In genomic region chr2:207332473-207333212, GRCh38 we compare ENCODE assay signal across 11 cellular contexts.
DNase-seq lines count a peak whose midpoint lies in the region; ATAC-seq and TF ChIP-seq lines count a peak whose summit lies in the region.
"Had no signal": no experiment of that assay in that cellular context is flagged by ENCODE, and none has a peak within 500 bp of the region (broad histone marks: within the 10 kb centered on the region; RNA-seq: fewer than 3 reads in every experiment).

No MANE protein-coding gene starts in this region.

- ATAC-seq in GM19452 (IDR thresholded peaks at IDR 0.05; ENCODE audit: unreplicated experiment), result peak; percentile 36
- peak; percentile 29 for ATAC-seq in HG03175 (IDR thresholded peaks at IDR 0.05; ENCODE audit: unreplicated experiment)
- ATAC-seq in activated naive CD8-positive, alpha-beta T cell treated with anti-CD3 and anti-CD28 coated beads, Interleukin-2, amount 10 ng/mL, durations not matched to agents 7 days and 5 days (ENCODE audit: low read depth), result peak; percentile 66
- ATAC-seq: lower lobe of right lung had no signal

- peaks cover 46% of the 10 kb centered on the region for H3K4me1 Mint-ChIP-seq in activated naive CD8-positive, alpha-beta T cell treated with anti-CD3 and anti-CD28 coated beads, Interleukin-2, amount 10 ng/mL, durations not matched to agents 7 days and 5 days
- no peaks in the 10 kb centered on the region for H3K4me1 Mint-ChIP-seq in Calu3 (ENCODE audit: low read depth, unreplicated experiment)

- CTCF ChIA-PET in Calu3 (lab: Charles Lee), result no interaction called here

- peaks cover 4% of the 10 kb centered on the region for H3K9me3 Mint-ChIP-seq in activated naive CD8-positive, alpha-beta T cell treated with anti-CD3 and anti-CD28 coated beads, Interleukin-2, amount 10 ng/mL, durations not matched to agents 7 days and 5 days
- no peaks in the 10 kb centered on the region for H3K9me3 Mint-ChIP-seq in Calu3 (ENCODE audit: low read depth, unreplicated experiment)

- in situ Hi-C loops in G401 (cut with HindIII; ENCODE audit: low sequenced_read_pairs), result no loop called here

- H3K4me3 Mint-ChIP-seq in activated naive CD8-positive, alpha-beta T cell treated with anti-CD3 and anti-CD28 coated beads, Interleukin-2, amount 10 ng/mL, durations not matched to agents 7 days and 5 days, result peak overlapping the region; percentile 43
- no peak overlapping the region for H3K4me3 Mint-ChIP-seq in Calu3 (ENCODE audit: low read depth, unreplicated experiment)

- no peak for TF ChIP-seq CTCF in Calu3 (IDR thresholded peaks at IDR 0.05; ENCODE audit: unreplicated experiment)

- intact Hi-C loops in Calu3 (cut with micrococcal nuclease; ENCODE audit: unreplicated experiment), result no loop called here

- no peaks in the 10 kb centered on the region for H3K27me3 Mint-ChIP-seq in activated naive CD8-positive, alpha-beta T cell treated with anti-CD3 and anti-CD28 coated beads, Interleukin-2, amount 10 ng/mL, durations not matched to agents 7 days and 5 days
- no peaks in the 10 kb centered on the region for H3K27me3 Mint-ChIP-seq in Calu3 (ENCODE audit: unreplicated experiment)

- peaks cover 1% of the 10 kb centered on the region for H3K36me3 Mint-ChIP-seq in activated naive CD8-positive, alpha-beta T cell treated with anti-CD3 and anti-CD28 coated beads, Interleukin-2, amount 10 ng/mL, durations not matched to agents 7 days and 5 days
- no peaks in the 10 kb centered on the region for H3K36me3 Mint-ChIP-seq in Calu3 (ENCODE audit: insufficient read depth, unreplicated experiment)

- H3K27me3 ChIP-seq in H7 (ENCODE audit: control insufficient read depth, insufficient read depth, low read length), result no peaks in the 10 kb centered on the region

- DNase-seq in CD1c-positive myeloid dendritic cell (ENCODE audit: extremely low spot score) (peak; percentile 74), Calu3 (no peak), G401 (ENCODE audit: low spot score) (no peak), H7 (no peak)
- no peak for DNase-seq in activated naive CD8-positive, alpha-beta T cell treated with anti-CD3 and anti-CD28 coated beads, Interleukin-2, amount 10 ng/mL, durations not matched to agents 7 days and 5 days
- DNase-seq in activated effector memory CD4-positive, alpha-beta T cell treated with Interleukin-2 at 50 U/mL for 16 hours, result no peak
- DNase-seq: activated CD8-positive, alpha-beta memory T cell treated with anti-CD3 and anti-CD28 coated beads for 24 hours; COR-L47; lower lobe of right lung had no signal

- no peaks in the 10 kb centered on the region for H3K36me3 ChIP-seq in H7 (replicated peaks; ENCODE audit: control insufficient read depth, insufficient read depth, low read length)
- H3K36me3 ChIP-seq: lower lobe of right lung had no signal

- H3K27ac Mint-ChIP-seq in activated naive CD8-positive, alpha-beta T cell treated with anti-CD3 and anti-CD28 coated beads, Interleukin-2, amount 10 ng/mL, durations not matched to agents 7 days and 5 days, result peak overlapping the region; percentile 73
- no peak overlapping the region for H3K27ac Mint-ChIP-seq in Calu3 (ENCODE audit: unreplicated experiment)

- POLR2A ChIA-PET in activated naive CD8-positive, alpha-beta T cell treated with anti-CD3 and anti-CD28 coated beads, Interleukin-2, amount 10 ng/mL, durations not matched to agents 7 days and 5 days (lab: Charles Lee), result no interaction called here

- H3K4me3 ChIP-seq in H7 (ENCODE audit: insufficient read depth, low read depth, low read length), result no peak overlapping the region
- H3K4me3 ChIP-seq: lower lobe of right lung had no signal

- BruUV-seq in Calu3 (replicated peaks; lab: Mats Ljungman, UMichigan), result no TSS peak
